ENCODE assay signal across 15 cellular contexts in genomic region chr1:167274061-167274460, GRCh38. TPM values are rescaled to one million over a fixed set of nuclear protein-coding genes. Genes with fewer than 3 reads are reported as not detected.
A peak's percentile ranks its signal among the peaks of the same experiment; 100 is the strongest.
DNase-seq lines count a peak whose midpoint lies in the region; ATAC-seq, FAIRE-seq and TF ChIP-seq lines count a peak whose summit lies in the region.
"Had no signal": no experiment of that assay in that cellular context is flagged by ENCODE, and none has a peak within 500 bp of the region (broad histone marks: within the 10 kb centered on the region; RNA-seq: fewer than 3 reads in every experiment).

No MANE protein-coding gene starts in this region.

- H3K9me3 ChIP-seq in A673 (ENCODE audit: low read depth, low read length, poor library complexity, severe bottlenecking) (no peaks in the 10 kb centered on the region), SJCRH30 (replicated peaks) (no peaks in the 10 kb centered on the region), pancreas (no peaks in the 10 kb centered on the region)

- CTCF ChIA-PET in A673 (lab: Charles Lee): no interaction called here

- H4K20me1 ChIP-seq in KMS-11 (ENCODE audit: insufficient read depth): 0 out of 2 replicates have a peak, but pooled peaks cover 5% of the 10 kb centered on the region

- ATAC-seq in pancreas: no peak
- ATAC-seq: CD8-positive, alpha-beta T cell; HepG2 had no signal

- no TSS peak for BruUV-seq in A673 (replicated peaks; lab: Mats Ljungman, UMichigan)

- H3K9ac ChIP-seq in KMS-11: no peak overlapping the region
- H3K9ac ChIP-seq: BLaER1 treated with 17β-estradiol and CSF1 and Interleukin-3, amounts not matched to agents 10 nM and 100 nM had no signal

- intact Hi-C loops in A673 (cut with micrococcal nuclease; ENCODE audit: unreplicated experiment): loop anchor here (5.0 kb wide), 1 partner anchor 68 kb away; no protein-coding TSS in a partner anchor
- intact Hi-C loops in pancreas (cut with DNase I): no loop called here

- 92 to 100% methylated on average over 1 of the region's 1 CpG for WGBS in pancreas, 2 donors

- no peaks in the 10 kb centered on the region for H3K9me3 Mint-ChIP-seq in chondrocyte (ENCODE audit: low read depth)
- H3K9me3 Mint-ChIP-seq: CD8-positive, alpha-beta T cell had no signal

- H3K27me3 ChIP-seq in A673 (replicated peaks; ENCODE audit: insufficient read depth, low read depth, low read length, poor library complexity) (no peaks in the 10 kb centered on the region), KMS-11 (ENCODE audit: insufficient read depth, low read depth) (no peaks in the 10 kb centered on the region), SJCRH30 (no peaks in the 10 kb centered on the region), pancreas (no peaks in the 10 kb centered on the region)
- H3K27me3 ChIP-seq: BLaER1 treated with 17β-estradiol and CSF1 and Interleukin-3, amounts not matched to agents 10 nM and 100 nM had no signal

- H3K4me2 ChIP-seq in KMS-11: peak overlapping the region; percentile 89

- FAIRE-seq in pancreas (lab: Jason Lieb, UNC): no peak
- FAIRE-seq: HepG2 had no signal

- no peak for DNase-seq in A673 (ENCODE audit: low spot score)
- DNase-seq in SJCRH30: no peak
- no peak for DNase-seq in chondrocyte (ENCODE audit: low spot score)
- DNase-seq in pancreas: no peak
- DNase-seq in stimulated activated CD4-positive, alpha-beta T cell treated with anti-CD3 and anti-CD28 coated beads, Interleukin-15, amount 100 ng/mL, for 24 hours: no peak
- DNase-seq in NCI-H2081 treated with DMSO at 0.1 percent for 48 hours (lab: John Stamatoyannopoulos, UW): no peak
- DNase-seq: 8988T; Calu3; CD8-positive, alpha-beta T cell; GOT3; H7 had no signal

- H3K4me1 ChIP-seq in A673 (ENCODE audit: insufficient read depth, low read length, poor library complexity, severe bottlenecking): peaks cover 56% of the 10 kb centered on the region
- peaks cover 76% of the 10 kb centered on the region for H3K4me1 ChIP-seq in KMS-11 (ENCODE audit: low read depth, poor library complexity, severe bottlenecking)
- H3K4me1 ChIP-seq in SJCRH30: peaks cover 13% of the 10 kb centered on the region
- no peaks in the 10 kb centered on the region for H3K4me1 ChIP-seq in pancreas

- peak overlapping the region; percentile 3 for H3K27ac Mint-ChIP-seq in chondrocyte (ENCODE audit: unreplicated experiment)
- H3K27ac Mint-ChIP-seq: B cell; CD8-positive, alpha-beta T cell had no signal

- TF ChIP-seq CTCF in A673 (conservative IDR thresholded peaks at IDR 0.05; ENCODE audit: low read depth, low read length): no peak
- no peak for TF ChIP-seq CTCF in KMS-11 (conservative IDR thresholded peaks at IDR 0.05; ENCODE audit: low read depth, low read length)
- TF ChIP-seq CTCF in chondrocyte (IDR thresholded peaks at IDR 0.05): no peak
- TF ChIP-seq CTCF in pancreas (IDR thresholded peaks at IDR 0.05): no peak

- H3K79me2 ChIP-seq in KMS-11 (ENCODE audit: insufficient read depth, low read depth): peaks cover 44% of the 10 kb centered on the region

- peaks cover 49% of the 10 kb centered on the region for H3K4me1 Mint-ChIP-seq in chondrocyte (ENCODE audit: low read depth)

- H3K36me3 Mint-ChIP-seq in chondrocyte (ENCODE audit: low read depth): no peaks in the 10 kb centered on the region
- H3K36me3 Mint-ChIP-seq: CD8-positive, alpha-beta T cell had no signal

- H2AFZ ChIP-seq in KMS-11 (ENCODE audit: low read depth): no peak overlapping the region

- H3K27ac ChIP-seq in A673 (ENCODE audit: low read depth, low read length, poor library complexity, severe bottlenecking): peak overlapping the region; percentile 40
- no peak overlapping the region for H3K27ac ChIP-seq in KMS-11
- peak overlapping the region; percentile 11; the same call in 1 of the 2 replicates for H3K27ac ChIP-seq in SJCRH30
- no peak overlapping the region for H3K27ac ChIP-seq in pancreas
- H3K27ac ChIP-seq: BLaER1 treated with 17β-estradiol and CSF1 and Interleukin-3, amounts not matched to agents 10 nM and 100 nM had no signal

- POLR2A ChIA-PET in A673 (lab: Charles Lee; ENCODE audit: low non-redundant PET): no interaction called here

- no peaks in the 10 kb centered on the region for H3K27me3 Mint-ChIP-seq in chondrocyte (ENCODE audit: low read depth)
- H3K27me3 Mint-ChIP-seq: B cell had no signal

- H3K36me3 ChIP-seq in A673 (ENCODE audit: insufficient read depth, low read length, poor library complexity, severe bottlenecking): no peaks in the 10 kb centered on the region
- H3K36me3 ChIP-seq in KMS-11 (ENCODE audit: insufficient read depth): no peaks in the 10 kb centered on the region
- no peaks in the 10 kb centered on the region for H3K36me3 ChIP-seq in SJCRH30
- no peaks in the 10 kb centered on the region for H3K36me3 ChIP-seq in pancreas

- H3K4me3 ChIP-seq in A673 (ENCODE audit: low read depth, low read length, poor library complexity, severe bottlenecking) (no peak overlapping the region), KMS-11 (IDR thresholded peaks at IDR 0.05; ENCODE audit: insufficient read depth, low read depth, low read length) (peak overlapping the region; percentile 20), SJCRH30 (no peak overlapping the region), pancreas (no peak overlapping the region)
- H3K4me3 ChIP-seq: BLaER1 treated with 17β-estradiol and CSF1 and Interleukin-3, amounts not matched to agents 10 nM and 100 nM had no signal

- H3K4me3 Mint-ChIP-seq in chondrocyte (ENCODE audit: unreplicated experiment): no peak overlapping the region
- H3K4me3 Mint-ChIP-seq: B cell; CD8-positive, alpha-beta T cell had no signal

RNA-seq across cellular contexts. Expression of gene POU2F1, which starts 53.4 kb away (rescaled TPM):
- total RNA-seq in A673 (2021) (25.0 and 28.3 TPM in 2 replicates), chondrocyte (13.2 to 23.7 TPM (median 14.8 TPM) in 3 replicates), pancreas (1 to 10 TPM; 5.5 to 7.3 (median 6.0) TPM)
- 16.6 and 16.8 TPM in 2 replicates for total RNA-seq in SJCRH30 (2014; rRNA removed; shearing (Covaris generic))
- 1 to 10 TPM; 1.4 to 3.0 TPM for polyA plus RNA-seq in pancreas

Comparison
In these comparisons a context has a peak if more than half of its experiments do, and no peak if none do; other contexts are left out.
1. H3K27ac ChIP-seq: peak in A673 (single experiment) and SJCRH30 (single experiment); none in KMS-11 (single experiment) and pancreas (0 of 4).